ENCODE assay signal across 13 cellular contexts in the genomic region with DNA sequence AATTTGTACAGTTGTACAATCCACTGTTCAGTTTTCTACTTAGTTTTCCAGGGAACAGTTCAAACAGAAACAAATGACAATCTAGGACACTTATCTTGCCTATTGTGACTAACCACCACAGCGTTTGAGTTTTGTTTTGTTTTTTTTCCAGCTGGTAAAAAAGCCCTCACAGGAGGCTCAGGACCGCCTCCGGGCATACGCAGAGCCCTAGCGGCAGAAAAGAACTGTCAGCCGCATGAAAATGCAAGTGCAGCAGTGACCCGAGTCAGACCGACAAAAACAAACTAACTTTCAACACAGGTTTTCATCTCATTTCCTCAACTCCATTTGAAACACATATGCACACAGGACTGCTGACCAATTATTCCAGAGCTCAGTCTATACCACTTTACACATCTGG.
A peak's percentile ranks its signal among the peaks of the same experiment; 100 is the strongest.
DNase-seq lines count a peak whose midpoint lies in the region; ATAC-seq, FAIRE-seq and TF ChIP-seq lines count a peak whose summit lies in the region.
"Had no signal": no experiment of that assay in that cellular context is flagged by ENCODE, and none has a peak within 500 bp of the region (broad histone marks: within the 10 kb centered on the region; RNA-seq: fewer than 3 reads in every experiment).

No MANE protein-coding gene starts in this region.

- H3K4me2 ChIP-seq in astrocyte (ENCODE audit: low read length): peak overlapping the region; percentile 30
- H3K4me2 ChIP-seq: BLaER1 treated with 17β-estradiol and CSF1 and Interleukin-3, amounts not matched to agents 10 nM and 100 nM had no signal

- no peaks in the 10 kb centered on the region for H3K9me3 Mint-ChIP-seq in astrocyte (ENCODE audit: unreplicated experiment)
- H3K9me3 Mint-ChIP-seq: memory B cell, WTC11 had no signal

- H3K27ac ChIP-seq in A673 (ENCODE audit: low read depth, low read length, poor library complexity, severe bottlenecking): no peak overlapping the region
- no peak overlapping the region for H3K27ac ChIP-seq in astrocyte (ENCODE audit: low read depth, low read length)
- H3K27ac ChIP-seq: BLaER1 treated with 17β-estradiol and CSF1 and Interleukin-3, amounts not matched to agents 10 nM and 100 nM; coronary artery had no signal

- no peak overlapping the region for H3K9ac ChIP-seq in astrocyte (ENCODE audit: low read length)

- H3K27ac Mint-ChIP-seq in astrocyte (ENCODE audit: unreplicated experiment): no peak overlapping the region
- H3K27ac Mint-ChIP-seq: memory B cell, WTC11 had no signal

- H4K20me1 ChIP-seq in astrocyte (ENCODE audit: insufficient read depth, low read length): no peaks in the 10 kb centered on the region
- H4K20me1 ChIP-seq: BLaER1 treated with 17β-estradiol and CSF1 and Interleukin-3, amounts not matched to agents 10 nM and 100 nM had no signal

- ATAC-seq in HG02884 (IDR thresholded peaks at IDR 0.05; ENCODE audit: unreplicated experiment): peak; percentile 55
- ATAC-seq in left lobe of liver: peak; percentile 80
- no peak for ATAC-seq in HG03571 (IDR thresholded peaks at IDR 0.05; ENCODE audit: unreplicated experiment)
- ATAC-seq: WTC11 had no signal

- H3K27me3 Mint-ChIP-seq in astrocyte (ENCODE audit: low read depth, unreplicated experiment): peaks cover 12% of the 10 kb centered on the region
- H3K27me3 Mint-ChIP-seq: memory B cell had no signal

- no peak overlapping the region for H3K4me3 Mint-ChIP-seq in astrocyte (ENCODE audit: unreplicated experiment)
- H3K4me3 Mint-ChIP-seq: memory B cell, WTC11 had no signal

- H3K4me1 Mint-ChIP-seq in astrocyte (ENCODE audit: low read depth, unreplicated experiment): peaks cover 4% of the 10 kb centered on the region

- H3K36me3 ChIP-seq in A673 (ENCODE audit: insufficient read depth, low read length, poor library complexity, severe bottlenecking) (no peaks in the 10 kb centered on the region), astrocyte (ENCODE audit: insufficient read depth, low read length) (no peaks in the 10 kb centered on the region)
- H3K36me3 ChIP-seq: BLaER1 treated with 17β-estradiol and CSF1 and Interleukin-3, amounts not matched to agents 10 nM and 100 nM had no signal

- POLR2A ChIA-PET in A673 (lab: Charles Lee; ENCODE audit: low non-redundant PET): no interaction called here

- TF ChIP-seq CTCF in A673 (conservative IDR thresholded peaks at IDR 0.05; ENCODE audit: low read depth, low read length) (0 out of 2 replicates have a peak, but pooled peaks have one; percentile 12), astrocyte (IDR thresholded peaks at IDR 0.05; ENCODE audit: insufficient read depth, low read depth, low read length) (peak; percentile 34)

- no TSS peak for BruUV-seq in A673 (replicated peaks; lab: Mats Ljungman, UMichigan)

- no peaks in the 10 kb centered on the region for H3K9me3 ChIP-seq in A673 (ENCODE audit: low read depth, low read length, poor library complexity, severe bottlenecking)
- no peaks in the 10 kb centered on the region for H3K9me3 ChIP-seq in astrocyte (ENCODE audit: insufficient read depth, low read depth, low read length)

- CTCF ChIA-PET in A673 (lab: Charles Lee): no interaction called here

- H3K4me3 ChIP-seq in A673 (ENCODE audit: low read depth, low read length, poor library complexity, severe bottlenecking) (no peak overlapping the region), astrocyte (ENCODE audit: insufficient read depth, low read depth, low read length) (no peak overlapping the region)
- H3K4me3 ChIP-seq: BLaER1 treated with 17β-estradiol and CSF1 and Interleukin-3, amounts not matched to agents 10 nM and 100 nM; coronary artery had no signal

- no peak for FAIRE-seq in astrocyte (lab: Jason Lieb, UNC)

- H3K79me2 ChIP-seq in astrocyte (ENCODE audit: insufficient read depth, low read length): no peaks in the 10 kb centered on the region

- peak; percentile 29 for DNase-seq in A673 (ENCODE audit: low spot score)
- DNase-seq in astrocyte (ENCODE audit: low read depth): peak; percentile 18
- DNase-seq in left lobe of liver (ENCODE audit: low spot score): no peak
- no peak for DNase-seq in T-helper 1 cell
- no peak for DNase-seq in foreskin melanocyte
- no peak for DNase-seq in HPDE6-E6E7 (ENCODE audit: extremely low spot score)
- DNase-seq: Right ventricle myocardium superior had no signal

- H2AFZ ChIP-seq in astrocyte (ENCODE audit: low read depth, low read length): no peak overlapping the region

- intact Hi-C loops in A673 (cut with micrococcal nuclease; ENCODE audit: unreplicated experiment): loop anchor here (5.0 kb wide), 1 partner anchor 280 kb away; no protein-coding TSS in a partner anchor

- H3K27me3 ChIP-seq in A673 (replicated peaks; ENCODE audit: insufficient read depth, low read depth, low read length, poor library complexity) (no peaks in the 10 kb centered on the region), astrocyte (ENCODE audit: insufficient read depth, low read length) (no peaks in the 10 kb centered on the region)
- H3K27me3 ChIP-seq: BLaER1 treated with 17β-estradiol and CSF1 and Interleukin-3, amounts not matched to agents 10 nM and 100 nM had no signal

- H3K4me1 ChIP-seq in A673 (ENCODE audit: insufficient read depth, low read length, poor library complexity, severe bottlenecking) (no peaks in the 10 kb centered on the region), astrocyte (ENCODE audit: insufficient read depth, low read length) (peaks cover 9% of the 10 kb centered on the region)

- no peaks in the 10 kb centered on the region for H3K36me3 Mint-ChIP-seq in astrocyte (ENCODE audit: low read depth, unreplicated experiment)
- H3K36me3 Mint-ChIP-seq: memory B cell, WTC11 had no signal

Comparison
In these comparisons a context has a peak if more than half of its experiments do, and no peak if none do; other contexts are left out.
1. DNase-seq: peak in A673 (single experiment) and astrocyte (single experiment); none in left lobe of liver (single experiment), T-helper 1 cell (0 of 5), foreskin melanocyte (single experiment) and HPDE6-E6E7 (single experiment).